32 cellular contexts compared by ENCODE assay signal in the genomic region with DNA sequence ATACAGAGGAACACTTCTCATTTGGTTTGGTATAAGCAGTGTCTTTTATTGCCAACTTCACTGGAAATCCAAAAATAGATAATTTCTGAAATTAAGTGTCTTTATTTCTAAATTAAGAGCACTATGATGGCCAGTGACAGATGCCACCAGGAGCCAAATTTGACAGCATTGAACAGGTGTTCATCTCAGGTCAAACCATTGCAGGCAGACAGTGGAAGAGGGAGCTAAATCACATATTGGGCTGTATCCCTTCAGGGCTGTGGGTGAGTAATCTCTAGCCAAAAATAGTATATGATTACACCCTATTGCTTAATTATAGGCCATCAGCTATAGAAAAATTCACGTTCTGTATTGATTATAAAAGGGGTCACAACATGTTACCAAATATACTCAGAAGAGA.
"Had no signal": no experiment of that assay in that cellular context is flagged by ENCODE, and none has a peak within 500 bp of the region (broad histone marks: within the 10 kb centered on the region; RNA-seq: fewer than 3 reads in every experiment).

No MANE protein-coding gene starts in this region.

- H3K27ac Mint-ChIP-seq: activated CD4-positive, alpha-beta T cell treated with anti-CD3 and anti-CD28 coated beads for 36 hours; activated CD8-positive, alpha-beta memory T cell treated with anti-CD3 and anti-CD28 coated beads, Interleukin-2, amount 10 ng/mL, durations not matched to agents 7 days and 5 days; activated CD8-positive, alpha-beta T cell treated with anti-CD3 and anti-CD28 coated beads, Interleukin-2, amount 10 ng/mL, durations not matched to agents 7 days and 5 days; activated naive CD4-positive, alpha-beta T cell treated with anti-CD3 and anti-CD28 coated beads, Interleukin-2, amount 50 U/mL, for 24 hours; activated naive CD8-positive, alpha-beta T cell treated with anti-CD3 and anti-CD28 coated beads, Interleukin-2, amount 50 U/mL, for 24 hours; activated T-helper 2 cell treated with anti-CD3 and anti-CD28 coated beads, Interferon-gamma antibody, Interleukin-2, Interleukin-4, amounts not matched to agents 10 μg/mL and 5 μg/mL and 100 μg/mL, durations not matched to agents 14 hours and 24 hours and 36 hours; natural killer cell; neural progenitor cell; stimulated activated naive B cell treated with anti-CD40 and anti-IgM and Interleukin-4, amounts not matched to agents 10 μg/mL and 1 μg/mL and 100 μg/mL, for 72 hours had no signal

- H3K4me3 ChIP-seq: breast epithelium, esophagus squamous epithelium, left lung, lower lobe of right lung, neural progenitor cell, psoas muscle, sigmoid colon, stomach, thyroid gland, upper lobe of left lung had no signal

- ATAC-seq: activated CD4-positive, alpha-beta T cell treated with anti-CD3 and anti-CD28 coated beads for 36 hours; activated CD8-positive, alpha-beta memory T cell treated with anti-CD3 and anti-CD28 coated beads, Interleukin-2, amount 10 ng/mL, durations not matched to agents 7 days and 5 days; activated CD8-positive, alpha-beta T cell treated with anti-CD3 and anti-CD28 coated beads, Interleukin-2, amount 10 ng/mL, durations not matched to agents 7 days and 5 days; activated naive CD8-positive, alpha-beta T cell treated with anti-CD3 and anti-CD28 coated beads, Interleukin-2, amount 50 U/mL, for 24 hours; left lung; lower lobe of right lung; natural killer cell; psoas muscle had no signal

- H3K4me3 Mint-ChIP-seq: activated CD4-positive, alpha-beta T cell treated with anti-CD3 and anti-CD28 coated beads for 36 hours; activated CD8-positive, alpha-beta memory T cell treated with anti-CD3 and anti-CD28 coated beads, Interleukin-2, amount 10 ng/mL, durations not matched to agents 7 days and 5 days; activated CD8-positive, alpha-beta T cell treated with anti-CD3 and anti-CD28 coated beads, Interleukin-2, amount 10 ng/mL, durations not matched to agents 7 days and 5 days; activated naive CD4-positive, alpha-beta T cell treated with anti-CD3 and anti-CD28 coated beads, Interleukin-2, amount 50 U/mL, for 24 hours; activated naive CD8-positive, alpha-beta T cell treated with anti-CD3 and anti-CD28 coated beads, Interleukin-2, amount 50 U/mL, for 24 hours; central memory CD8-positive, alpha-beta T cell; natural killer cell; neural progenitor cell; stimulated activated naive B cell treated with anti-CD40 and anti-IgM and Interleukin-4, amounts not matched to agents 10 μg/mL and 1 μg/mL and 100 μg/mL, for 72 hours had no signal

- FAIRE-seq: islet of Langerhans had no signal

- H3K27me3 ChIP-seq: breast epithelium, esophagus squamous epithelium, left lung, neural progenitor cell, sigmoid colon, stomach, thyroid gland, upper lobe of left lung had no signal

- H3K27me3 Mint-ChIP-seq: activated CD4-positive, alpha-beta T cell treated with anti-CD3 and anti-CD28 coated beads for 36 hours; activated CD8-positive, alpha-beta memory T cell treated with anti-CD3 and anti-CD28 coated beads, Interleukin-2, amount 10 ng/mL, durations not matched to agents 7 days and 5 days; activated naive CD4-positive, alpha-beta T cell treated with anti-CD3 and anti-CD28 coated beads, Interleukin-2, amount 50 U/mL, for 24 hours; activated naive CD8-positive, alpha-beta T cell treated with anti-CD3 and anti-CD28 coated beads, Interleukin-2, amount 50 U/mL, for 24 hours; central memory CD8-positive, alpha-beta T cell; stimulated activated naive B cell treated with anti-CD40 and anti-IgM and Interleukin-4, amounts not matched to agents 10 μg/mL and 1 μg/mL and 100 μg/mL, for 72 hours had no signal

- H3K27ac ChIP-seq: breast epithelium, epithelial cell of prostate, esophagus squamous epithelium, left lung, lower lobe of right lung, neural progenitor cell, parathyroid adenoma, psoas muscle, sigmoid colon, stomach, thyroid gland, upper lobe of left lung had no signal

- H3K36me3 ChIP-seq: breast epithelium, esophagus squamous epithelium, left lung, lower lobe of right lung, neural progenitor cell, sigmoid colon, stomach, thyroid gland, upper lobe of left lung had no signal

- H3K4me1 Mint-ChIP-seq: activated CD4-positive, alpha-beta T cell treated with anti-CD3 and anti-CD28 coated beads for 36 hours; activated CD8-positive, alpha-beta memory T cell treated with anti-CD3 and anti-CD28 coated beads, Interleukin-2, amount 10 ng/mL, durations not matched to agents 7 days and 5 days; activated naive CD4-positive, alpha-beta T cell treated with anti-CD3 and anti-CD28 coated beads, Interleukin-2, amount 50 U/mL, for 24 hours; activated naive CD8-positive, alpha-beta T cell treated with anti-CD3 and anti-CD28 coated beads, Interleukin-2, amount 50 U/mL, for 24 hours; central memory CD8-positive, alpha-beta T cell; natural killer cell; stimulated activated naive B cell treated with anti-CD40 and anti-IgM and Interleukin-4, amounts not matched to agents 10 μg/mL and 1 μg/mL and 100 μg/mL, for 72 hours had no signal

- H3K9me3 Mint-ChIP-seq: activated naive CD8-positive, alpha-beta T cell treated with anti-CD3 and anti-CD28 coated beads, Interleukin-2, amount 50 U/mL, for 24 hours; activated T-helper 2 cell treated with anti-CD3 and anti-CD28 coated beads, Interferon-gamma antibody, Interleukin-2, Interleukin-4, amounts not matched to agents 10 μg/mL and 5 μg/mL and 100 μg/mL, durations not matched to agents 14 hours and 24 hours and 36 hours; neural progenitor cell; stimulated activated naive B cell treated with anti-CD40 and anti-IgM and Interleukin-4, amounts not matched to agents 10 μg/mL and 1 μg/mL and 100 μg/mL, for 72 hours had no signal

- H3K36me3 Mint-ChIP-seq: activated CD8-positive, alpha-beta memory T cell treated with anti-CD3 and anti-CD28 coated beads, Interleukin-2, amount 10 ng/mL, durations not matched to agents 7 days and 5 days; activated naive CD4-positive, alpha-beta T cell treated with anti-CD3 and anti-CD28 coated beads, Interleukin-2, amount 50 U/mL, for 24 hours; natural killer cell; neural progenitor cell; stimulated activated naive B cell treated with anti-CD40 and anti-IgM and Interleukin-4, amounts not matched to agents 10 μg/mL and 1 μg/mL and 100 μg/mL, for 72 hours had no signal

- DNase-seq: activated CD4-positive, alpha-beta T cell treated with anti-CD3 and anti-CD28 coated beads for 36 hours; activated CD4-positive, CD25-positive, alpha-beta regulatory T cell; activated CD8-positive, alpha-beta memory T cell treated with anti-CD3 and anti-CD28 coated beads, Interleukin-2, amount 10 ng/mL, durations not matched to agents 7 days and 5 days; activated CD8-positive, alpha-beta T cell treated with anti-CD3 and anti-CD28 coated beads, Interleukin-2, amount 10 ng/mL, durations not matched to agents 7 days and 5 days; activated naive CD8-positive, alpha-beta T cell treated with anti-CD3 and anti-CD28 coated beads, Interleukin-2, amount 50 U/mL, for 24 hours; activated T-cell treated with anti-CD3 and anti-CD28 coated beads, Interleukin-2, amount 50 U/mL, for 48 hours; amygdala; dermis blood vessel endothelial cell; effector CD4-positive, alpha-beta T cell; esophagus squamous epithelium; foreskin melanocyte; left lung; lower lobe of right lung; mesenchymal stem cell; natural killer cell; occipital lobe; psoas muscle; sigmoid colon; stimulated activated CD4-positive, alpha-beta T cell treated with anti-CD3 and anti-CD28 coated beads, Interleukin-15, amount 100 ng/mL, for 24 hours; stimulated activated CD4-positive, alpha-beta T cell treated with anti-CD3 and anti-CD28 coated beads, Interleukin-2, amount 100 ng/mL, for 24 hours; stimulated activated naive B cell treated with anti-CD40 and anti-IgM and Interleukin-4, amounts not matched to agents 10 μg/mL and 1 μg/mL and 100 μg/mL, for 72 hours; stomach; thyroid gland; upper lobe of left lung had no signal
